In genomic region chr5:72817076-72817476, GRCh38 we compare ENCODE assay signal across 8 cellular contexts. TPM values are rescaled to one million over a fixed set of nuclear protein-coding genes. Genes with fewer than 3 reads are reported as not detected.
A peak's percentile ranks its signal among the peaks of the same experiment; 100 is the strongest.
DNase-seq lines count a peak whose midpoint lies in the region; ATAC-seq and TF ChIP-seq lines count a peak whose summit lies in the region.

No MANE protein-coding gene starts in this region.

- 0 to 2% methylated on average over 21 to 22 of the region's 22 CpGs for WGBS in aorta, 2 donors

- peak overlapping the region; percentile 98 for H3K27ac ChIP-seq in 22Rv1
- H3K27ac ChIP-seq in aorta (ENCODE audit: low read depth in 1 of 2, low read length in 2 of 2) = peak overlapping the region; percentile 53 to 94

- DNase-seq in GM13977 (ENCODE audit: low spot score) (peak; percentile 64), NCI-H748 treated with DMSO at 0.1 percent for 48 hours (lab: John Stamatoyannopoulos, UW) (peak; percentile 39), Right ventricle myocardium inferior (ENCODE audit: missing footprints) (peak; percentile 87), osteocyte (ENCODE audit: extremely low spot score, unreplicated experiment) (no peak), aorta (peak; percentile 75 to 86)
- peak; percentile 35 for DNase-seq in activated naive CD4-positive, alpha-beta T cell treated with anti-CD3 and anti-CD28 coated beads, Interleukin-2, amount 50 U/mL, for 16 hours

- ATAC-seq in HG02840 (IDR thresholded peaks at IDR 0.05; ENCODE audit: low FRiP score, unreplicated experiment) (peak; percentile 27), Right ventricle myocardium inferior (peak; percentile 55), aorta (ENCODE audit: low FRiP score) (peak; percentile 80)

- TF ChIP-seq CTCF in 22Rv1 (IDR thresholded peaks at IDR 0.05) (no peak), GM13977 (IDR thresholded peaks at IDR 0.05; ENCODE audit: extremely low read depth, insufficient read depth, missing control alignments) (no peak), osteocyte (IDR thresholded peaks at IDR 0.05) (no peak)

- peaks cover 4% of the 10 kb centered on the region for H3K9me3 Mint-ChIP-seq in osteocyte (ENCODE audit: unreplicated experiment)

- H3K27ac Mint-ChIP-seq in osteocyte (ENCODE audit: unreplicated experiment) = peak overlapping the region; percentile 99

- H3K27me3 Mint-ChIP-seq in osteocyte (ENCODE audit: unreplicated experiment) = no peaks in the 10 kb centered on the region

- in situ Hi-C loops in GM13977 (cut with MboI; ENCODE audit: low pct_unique_long_range_greater_than_20kb, low sequenced_read_pairs, unreplicated experiment) = loop anchor here (25.0 kb wide), 2 partner anchors 205 to 455 kb away; no protein-coding TSS in a partner anchor

- H3K4me3 ChIP-seq in aorta (ENCODE audit: low read length in 2 of 2) = peak overlapping the region; percentile 48 to 53

- H3K9me3 ChIP-seq in aorta (ENCODE audit: control insufficient read depth, low read length) = no peaks in the 10 kb centered on the region

- H3K4me1 Mint-ChIP-seq in osteocyte (ENCODE audit: unreplicated experiment) = peaks cover 33% of the 10 kb centered on the region

- H3K4me3 Mint-ChIP-seq in osteocyte (ENCODE audit: unreplicated experiment) = peak overlapping the region; percentile 99

- no peaks in the 10 kb centered on the region for H3K36me3 ChIP-seq in aorta (ENCODE audit: control insufficient read depth in 1 of 2, insufficient read depth in 2 of 2, low read length in 1 of 2)

- H3K36me3 Mint-ChIP-seq in osteocyte (ENCODE audit: unreplicated experiment) = peaks cover 5% of the 10 kb centered on the region

- peaks cover 0 to 3% of the 10 kb centered on the region in 2 donors for H3K4me1 ChIP-seq in aorta (ENCODE audit: control insufficient read depth in 1 of 2, insufficient read depth in 2 of 2, low read length in 2 of 2)

- intact Hi-C loops in Right ventricle myocardium inferior (cut with DNase I) = loop anchor here (2.0 to 5.0 kb wide), 2 partner anchors 205 to 450 kb away; no protein-coding TSS in a partner anchor
- intact Hi-C loops in aorta (cut with DNase I) = loop anchor here (5.0 to 10.0 kb wide), 4 partner anchors 35 to 205 kb away; no protein-coding TSS in a partner anchor

- no peaks in the 10 kb centered on the region for H3K27me3 ChIP-seq in aorta (ENCODE audit: control insufficient read depth in 1 of 2, insufficient read depth in 2 of 2, low read length in 1 of 2)

RNA-seq across cellular contexts. Expression of gene TNPO1, which starts 0.6 kb away (rescaled TPM):
- 66.8 TPM for total RNA-seq in Right ventricle myocardium inferior
- 141 and 160 TPM in 2 replicates for total RNA-seq in osteocyte
- 100 to 1,000 TPM in 1 of 2 donors, 10 to 100 TPM in 1; 92.9 to 113 TPM for total RNA-seq in aorta
- 10 to 100 TPM; 11.2 to 13.4 TPM for polyA plus RNA-seq in aorta

Comparison
In these comparisons a context has a peak if more than half of its experiments do, and no peak if none do; other contexts are left out.
1. ATAC-seq: peak in every context shown above with its lines; median percentile 80 in aorta; 55 in Right ventricle myocardium inferior; 27 in HG02840.